ENCODE assay signal across 20 cellular contexts in the genomic region with DNA sequence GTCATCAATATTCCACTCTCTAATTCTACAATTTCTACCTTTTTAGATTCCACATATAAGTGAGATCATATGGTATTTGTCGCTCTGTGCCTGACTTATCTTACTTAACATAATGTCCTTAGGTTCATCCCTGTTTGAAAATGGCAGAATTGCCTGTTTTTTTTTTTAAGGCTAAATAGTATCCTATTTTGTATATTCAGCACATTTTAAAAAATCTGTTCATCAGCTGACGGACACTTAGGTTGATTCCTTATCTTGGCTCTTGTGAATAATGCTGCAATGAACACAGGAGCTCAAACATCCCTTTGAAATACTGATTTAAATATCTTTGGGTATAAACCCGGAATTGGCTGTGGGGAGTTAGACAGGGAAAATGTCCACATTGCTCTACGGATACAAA.
A peak's percentile ranks its signal among the peaks of the same experiment; 100 is the strongest.
DNase-seq lines count a peak whose midpoint lies in the region; ATAC-seq, FAIRE-seq and TF ChIP-seq lines count a peak whose summit lies in the region.
"Had no signal": no experiment of that assay in that cellular context is flagged by ENCODE, and none has a peak within 500 bp of the region (broad histone marks: within the 10 kb centered on the region; RNA-seq: fewer than 3 reads in every experiment).

No MANE protein-coding gene starts in this region.

- POLR2A ChIA-PET in A549 (lab: Yijun Ruan, JAX): no interaction called here
- POLR2A ChIA-PET in IMR-90 (lab: Charles Lee; ENCODE audit: unreplicated experiment): no interaction called here
- POLR2A ChIA-PET in K562 (lab: Yijun Ruan, JAX): no interaction called here

- no peak for TF ChIP-seq RAD21 in A549 (conservative IDR thresholded peaks at IDR 0.05 in 1 of 2, IDR thresholded peaks at IDR 0.05 in 1 of 2)
- no peak for TF ChIP-seq RAD21 in IMR-90 (IDR thresholded peaks at IDR 0.05; ENCODE audit: low read length)
- TF ChIP-seq RAD21 in K562 (CRISPR knock-in tag; conservative IDR thresholded peaks at IDR 0.05 in 1 of 2, IDR thresholded peaks at IDR 0.05 in 1 of 2): no peak

- H3K27me3 ChIP-seq in IMR-90 (ENCODE audit: control insufficient read depth, insufficient read depth, low read length) (no peaks in the 10 kb centered on the region), K562 (ENCODE audit: control insufficient read depth in 2 of 2, insufficient read depth in 2 of 2, low read length in 2 of 2) (peaks cover 0 to 9% of the 10 kb centered on the region in 2 experiments; a peak in 2 of 5 replicates)
- H3K27me3 ChIP-seq: BLaER1 treated with 17β-estradiol and CSF1 and Interleukin-3, amounts not matched to agents 10 nM and 100 nM had no signal

- intact Hi-C loops in IMR-90 (cut with micrococcal nuclease) (no loop called here), K562 (cut with micrococcal nuclease) (no loop called here)

- H3K36me3 ChIP-seq in IMR-90 (ENCODE audit: control insufficient read depth, insufficient read depth, low read length) (no peaks in the 10 kb centered on the region), K562 (ENCODE audit: control insufficient read depth, insufficient read depth, low read length) (no peaks in the 10 kb centered on the region)
- H3K36me3 ChIP-seq: BLaER1 treated with 17β-estradiol and CSF1 and Interleukin-3, amounts not matched to agents 10 nM and 100 nM had no signal

- DNase-seq in A549 (ENCODE audit: low read depth in 1 of 2, low spot score in 1 of 2): no peak
- DNase-seq in IMR-90: no peak
- no peak for DNase-seq in K562 (ENCODE audit: extremely low read depth in 1 of 4, low spot score in 3 of 4)
- DNase-seq in SKM-1 treated with dmso at 0.1 percent for 144 hours (lab: John Stamatoyannopoulos, UW; ENCODE audit: unreplicated experiment): no peak
- no peak for DNase-seq in LoVo (ENCODE audit: low spot score)
- DNase-seq: 8988T; AML-193; Caco-2; Calu3; CD4-positive, alpha-beta T cell; CD8-positive, alpha-beta T cell; DMS79 treated with DMSO at 0.1 percent for 48 hours; GF-D8 had no signal

- H2BK120ac ChIP-seq in IMR-90 (ENCODE audit: low read depth, low read length): no peak overlapping the region

- no peak overlapping the region for H3K23ac ChIP-seq in IMR-90 (ENCODE audit: low read depth, low read length)

- no peak overlapping the region for H3K18ac ChIP-seq in IMR-90 (ENCODE audit: low read depth, low read length)

- H2AK9ac ChIP-seq in IMR-90 (replicated peaks; ENCODE audit: low read depth, low read length, poor library complexity): no peak overlapping the region

- ATAC-seq in A549 (no peak), IMR-90 (ENCODE audit: low read depth) (no peak), K562 (no peak)
- ATAC-seq: CD8-positive, alpha-beta T cell had no signal

- H2BK5ac ChIP-seq in IMR-90 (ENCODE audit: low read depth, low read length, poor library complexity, severe bottlenecking): no peak overlapping the region

- no peak overlapping the region for H2BK20ac ChIP-seq in IMR-90 (ENCODE audit: low read depth, low read length)

- TF ChIP-seq POLR2A in A549 (IDR thresholded peaks at IDR 0.05; ENCODE audit: low read length) (no peak), IMR-90 (IDR thresholded peaks at IDR 0.05; ENCODE audit: low read depth, low read length) (no peak), K562 (conservative IDR thresholded peaks at IDR 0.05) (no peak)

- 0 out of 2 replicates have a peak overlapping the region, but pooled peaks have one; percentile 9 for H2AK5ac ChIP-seq in IMR-90 (ENCODE audit: low read depth, low read length)

- H3K4me1 ChIP-seq in A549: no peaks in the 10 kb centered on the region
- peaks cover 9% of the 10 kb centered on the region for H3K4me1 ChIP-seq in IMR-90 (ENCODE audit: control insufficient read depth, insufficient read depth, low read length)
- H3K4me1 ChIP-seq in K562 (replicated peaks in 1 of 2; ENCODE audit: control insufficient read depth in 2 of 2, insufficient read depth in 2 of 2, low read length in 2 of 2): no peaks in the 10 kb centered on the region
- H3K4me1 ChIP-seq: Caco-2 had no signal

- no peak overlapping the region for H4K91ac ChIP-seq in IMR-90 (ENCODE audit: insufficient read depth, low read depth, low read length)

- H2AFZ ChIP-seq in IMR-90 (replicated peaks; ENCODE audit: low read length, poor library complexity) (no peak overlapping the region), K562 (ENCODE audit: low read depth, low read length) (no peak overlapping the region)

- H3K79me1 ChIP-seq in IMR-90 (ENCODE audit: low read depth in 1 of 2, low read length in 2 of 2): peaks cover 0 to 5% of the 10 kb centered on the region in 2 experiments; a peak in 1 of 4 replicates

- no peak overlapping the region for H3K27ac ChIP-seq in A549
- H3K27ac ChIP-seq in IMR-90 (ENCODE audit: insufficient read depth, low read length): no peak overlapping the region
- H3K27ac ChIP-seq in K562 (ENCODE audit: extremely low read depth, low read depth, low read length): no peak overlapping the region
- H3K27ac ChIP-seq: BLaER1 treated with 17β-estradiol and CSF1 and Interleukin-3, amounts not matched to agents 10 nM and 100 nM; C4-2B had no signal

- no peak overlapping the region for H3K9ac ChIP-seq in IMR-90 (ENCODE audit: low read depth, low read length)
- no peak overlapping the region for H3K9ac ChIP-seq in K562 (ENCODE audit: insufficient read depth in 1 of 2, low read depth in 2 of 2, low read length in 2 of 2)
- H3K9ac ChIP-seq: BLaER1 treated with 17β-estradiol and CSF1 and Interleukin-3, amounts not matched to agents 10 nM and 100 nM had no signal

- no peaks in the 10 kb centered on the region for H3K9me3 ChIP-seq in A549
- no peaks in the 10 kb centered on the region for H3K9me3 ChIP-seq in IMR-90 (ENCODE audit: control insufficient read depth, insufficient read depth, low read length)
- H3K9me3 ChIP-seq in K562 (replicated peaks; ENCODE audit: control insufficient read depth, insufficient read depth, low read depth, low read length): no peaks in the 10 kb centered on the region
- H3K9me3 ChIP-seq: BLaER1 treated with 17β-estradiol and CSF1 and Interleukin-3, amounts not matched to agents 10 nM and 100 nM; Caco-2 had no signal

- 92% methylated on average over 4 of the region's 4 CpGs for WGBS in A549 (ENCODE audit: missing lambda C conversion rate)
- no CpG with 5 or more reads among the region's 4 CpGs for WGBS in IMR-90 (ENCODE audit: extremely low coverage in 2 of 2, insufficient read length in 1 of 2), 2 experiments
- WGBS in K562 (ENCODE audit: insufficient coverage, low coverage, missing lambda C conversion rate): 0% methylated on average over 4 of the region's 4 CpGs

- no peak overlapping the region for H3K4ac ChIP-seq in IMR-90 (ENCODE audit: low read depth, low read length)

- CTCF ChIA-PET in A549 (lab: Yijun Ruan, JAX) (interaction anchor here (1.2 kb wide), 1 partner anchor 326 kb away, joined by 3 read pairs; no protein-coding TSS in a partner anchor), IMR-90 (lab: Yijun Ruan, JAX) (no interaction called here), K562 (lab: Yijun Ruan, JAX; ENCODE audit: low intra/inter-chr PET ratio) (no interaction called here)

- FAIRE-seq in A549 (lab: Jason Lieb, UNC) (no peak), K562 (lab: Jason Lieb, UNC) (no peak)
- FAIRE-seq: A204.1, D721Med, G401.6, GM12891, GM19239 had no signal

- H3K14ac ChIP-seq in IMR-90 (replicated peaks; ENCODE audit: low read depth, low read length): no peak overlapping the region

- no peak overlapping the region for H4K8ac ChIP-seq in IMR-90 (ENCODE audit: low read depth in 2 of 2, low read length in 2 of 2)

- BruUV-seq in IMR-90 (replicated peaks; lab: Mats Ljungman, UMichigan) (no TSS peak), K562 (replicated peaks; lab: Mats Ljungman, UMichigan) (no TSS peak)

- H3K4me2 ChIP-seq in A549 (no peak overlapping the region), IMR-90 (ENCODE audit: low read depth, low read length) (no peak overlapping the region), K562 (ENCODE audit: insufficient read depth, low read length) (no peak overlapping the region)
- H3K4me2 ChIP-seq: BLaER1 treated with 17β-estradiol and CSF1 and Interleukin-3, amounts not matched to agents 10 nM and 100 nM had no signal

- TF ChIP-seq CTCF in A549 (IDR thresholded peaks at IDR 0.05) (no peak), IMR-90 (conservative IDR thresholded peaks at IDR 0.05; ENCODE audit: low read depth, low read length) (no peak), K562 (IDR thresholded peaks at IDR 0.05 in 2 of 3, conservative IDR thresholded peaks at IDR 0.05 in 1 of 3; ENCODE audit: insufficient read depth in 2 of 3, low read depth in 1 of 3, low read length in 3 of 3) (no peak)

- H4K5ac ChIP-seq in IMR-90 (ENCODE audit: low read depth, low read length): no peak overlapping the region

- H3K4me3 ChIP-seq in A549: no peak overlapping the region
- H3K4me3 ChIP-seq in IMR-90 (ENCODE audit: insufficient read depth, low read depth, low read length): no peak overlapping the region
- no peak overlapping the region for H3K4me3 ChIP-seq in K562
- H3K4me3 ChIP-seq: BLaER1 treated with 17β-estradiol and CSF1 and Interleukin-3, amounts not matched to agents 10 nM and 100 nM had no signal

- no peaks in the 10 kb centered on the region for H3K79me2 ChIP-seq in K562 (ENCODE audit: control insufficient read depth, insufficient read depth, low read length)

- TF ChIP-seq EP300 in A549 (IDR thresholded peaks at IDR 0.05): no peak
- TF ChIP-seq EP300 in K562 (IDR thresholded peaks at IDR 0.05; ENCODE audit: low read length): no peak

- no peak overlapping the region for H3K56ac ChIP-seq in IMR-90 (ENCODE audit: extremely low read depth, insufficient read depth, low read length)

- in situ Hi-C loops in IMR-90 (cut with MboI; ENCODE audit: low sequenced_read_pairs): no loop called here
- in situ Hi-C loops in K562 (cut with MboI): no loop called here

- dilution Hi-C loops in IMR-90 (cut with HindIII; ENCODE audit: low sequenced_read_pairs, unreplicated experiment): no loop called here

- H4K20me1 ChIP-seq in IMR-90 (ENCODE audit: insufficient read depth, low read length): no peaks in the 10 kb centered on the region
- H4K20me1 ChIP-seq in K562 (replicated peaks; ENCODE audit: control insufficient read depth, insufficient read depth, low read length): no peaks in the 10 kb centered on the region
- H4K20me1 ChIP-seq: BLaER1 treated with 17β-estradiol and CSF1 and Interleukin-3, amounts not matched to agents 10 nM and 100 nM had no signal

- peaks cover 8% of the 10 kb centered on the region; the same call in 1 of the 2 replicates for H3K9me1 ChIP-seq in IMR-90 (ENCODE audit: insufficient read depth, low read length)
- H3K9me1 ChIP-seq in K562 (ENCODE audit: control insufficient read depth, insufficient read depth, low read length): no peaks in the 10 kb centered on the region

- no peak overlapping the region for H2BK15ac ChIP-seq in IMR-90 (ENCODE audit: low read depth, low read length)

TF ChIP-seq in A549, 52 proteins besides CTCF, POLR2A, EP300 and RAD21 (continues in another document):
- no peak for TF ChIP-seq CHD4 (IDR thresholded peaks at IDR 0.05; ENCODE audit: borderline replicate concordance)
- peak; percentile 64 for TF ChIP-seq MAFK (IDR thresholded peaks at IDR 0.05; ENCODE audit: partially characterized antibody)

TF ChIP-seq in IMR-90, 13 proteins besides CTCF, POLR2A, EP300 and RAD21 (continues in another document):
- TF ChIP-seq FOS (IDR thresholded peaks at IDR 0.05; ENCODE audit: low read depth, low read length) (no peak), MAFK (IDR thresholded peaks at IDR 0.05; ENCODE audit: low read depth, low read length) (peak; percentile 66)

TF ChIP-seq in K562, 482 proteins besides CTCF, POLR2A, EP300 and RAD21:
- TF ChIP-seq KLF1 (tag; IDR thresholded peaks at IDR 0.05) (no peak), ZNF316 (IDR thresholded peaks at IDR 0.05) (peak; percentile 54)
